1 cellular context compared by ENCODE assay signal in genomic region chr15:40564591-40565332, GRCh38.
TF ChIP-seq lines count a peak whose summit lies in the region.

TSS of gene CCDC32 (minus strand) at chr15:40565042. CDS start at chr15:40563015, 2,027 bp downstream.

TF ChIP-seq in GM23338, 12 proteins besides CTCF, POLR2A, EP300 and RAD21 (continued from another document):
- no peak for TF ChIP-seq ZNF462 (CRISPR knock-in tag; IDR thresholded peaks at IDR 0.05)
- TF ChIP-seq ETS1 (IDR thresholded peaks at IDR 0.05), result no peak
